In genomic region chr3:55185380-55185779, GRCh38 we compare ENCODE assay signal across 24 cellular contexts.
A peak's percentile ranks its signal among the peaks of the same experiment; 100 is the strongest.
DNase-seq lines count a peak whose midpoint lies in the region; ATAC-seq and TF ChIP-seq lines count a peak whose summit lies in the region.
"Had no signal": no experiment of that assay in that cellular context is flagged by ENCODE, and none has a peak within 500 bp of the region (broad histone marks: within the 10 kb centered on the region; RNA-seq: fewer than 3 reads in every experiment).

No MANE protein-coding gene starts in this region.

- peak; percentile 70 for DNase-seq in AG10803 (ENCODE audit: low read depth)
- peak; percentile 85 for DNase-seq in HFFc6
- peak; percentile 91 for DNase-seq in amniotic epithelial cell (ENCODE audit: low read depth)
- peak; percentile 61 to 75 for DNase-seq in foreskin fibroblast
- no peak for DNase-seq in H9
- no peak for DNase-seq in T1000 (lab: John Stamatoyannopoulos, UW)
- DNase-seq in right atrium auricular region (ENCODE audit: low spot score) = no peak
- DNase-seq: activated CD4-positive, alpha-beta memory T cell treated with anti-CD3 and anti-CD28 coated beads, Interleukin-2, amount 10 ng/mL, durations not matched to agents 7 days and 5 days; colonic mucosa; effector memory CD8-positive, alpha-beta T cell; heart right ventricle; midbrain; MM.1S; natural killer cell; NCI-H1417 treated with DMSO at 0.1 percent for 48 hours; spleen; stimulated activated CD4-positive, alpha-beta T cell treated with anti-CD3 and anti-CD28 coated beads, Interleukin-2, amount 100 ng/mL, for 48 hours; SW 1271; uterus had no signal

- H3K79me2 ChIP-seq in H9 (ENCODE audit: insufficient read depth, low read length) = no peaks in the 10 kb centered on the region

- H3K27ac Mint-ChIP-seq in HFFc6 (peak overlapping the region; percentile 83), H9 (no peak overlapping the region)
- H3K27ac Mint-ChIP-seq: activated CD4-positive, alpha-beta memory T cell treated with anti-CD3 and anti-CD28 coated beads, Interleukin-2, amount 10 ng/mL, durations not matched to agents 7 days and 5 days; B cell; effector memory CD8-positive, alpha-beta T cell; natural killer cell; stimulated activated memory B cell treated with anti-CD40 and anti-IgM and Interleukin-4, amounts not matched to agents 10 μg/mL and 1 μg/mL and 100 μg/mL, for 72 hours had no signal

- H3K4me1 ChIP-seq in H9 (ENCODE audit: insufficient read depth, low read length) (no peaks in the 10 kb centered on the region), right atrium auricular region (no peaks in the 10 kb centered on the region)
- H3K4me1 ChIP-seq: breast epithelium, colonic mucosa, heart right ventricle, spleen, uterus had no signal

- H3K9me3 Mint-ChIP-seq in HFFc6 = no peaks in the 10 kb centered on the region
- H3K9me3 Mint-ChIP-seq in H9 = peaks cover 0 to 4% of the 10 kb centered on the region in 2 experiments; a peak in 1 of 5 replicates
- H3K9me3 Mint-ChIP-seq: activated CD4-positive, alpha-beta memory T cell treated with anti-CD3 and anti-CD28 coated beads, Interleukin-2, amount 10 ng/mL, durations not matched to agents 7 days and 5 days; stimulated activated memory B cell treated with anti-CD40 and anti-IgM and Interleukin-4, amounts not matched to agents 10 μg/mL and 1 μg/mL and 100 μg/mL, for 72 hours had no signal

- no peak for ATAC-seq in GM21529 (IDR thresholded peaks at IDR 0.05; ENCODE audit: unreplicated experiment)
- ATAC-seq: effector memory CD8-positive, alpha-beta T cell; heart right ventricle; natural killer cell; stimulated activated memory B cell treated with anti-CD40 and anti-IgM and Interleukin-4, amounts not matched to agents 10 μg/mL and 1 μg/mL and 100 μg/mL, for 72 hours had no signal

- no peaks in the 10 kb centered on the region for H3K79me1 ChIP-seq in H9 (ENCODE audit: insufficient read depth, low read depth, low read length, poor library complexity, severe bottlenecking)

- H3K14ac ChIP-seq in H9 (ENCODE audit: insufficient read depth, low read length) = no peak overlapping the region

- WGBS in H9 (ENCODE audit: extremely low coverage, insufficient read length, low lambda C conversion rate) = no CpG with 5 or more reads among the region's 3 CpGs

- H3T11ph ChIP-seq in H9 (ENCODE audit: low read length) = no peak overlapping the region

- H3K4me3 Mint-ChIP-seq in HFFc6 = peak overlapping the region; percentile 6; the same call in 1 of the 2 replicates
- no peak overlapping the region for H3K4me3 Mint-ChIP-seq in H9
- H3K4me3 Mint-ChIP-seq: activated CD4-positive, alpha-beta memory T cell treated with anti-CD3 and anti-CD28 coated beads, Interleukin-2, amount 10 ng/mL, durations not matched to agents 7 days and 5 days; B cell; effector memory CD8-positive, alpha-beta T cell; natural killer cell; stimulated activated memory B cell treated with anti-CD40 and anti-IgM and Interleukin-4, amounts not matched to agents 10 μg/mL and 1 μg/mL and 100 μg/mL, for 72 hours had no signal

- no peak overlapping the region for H3K4me2 ChIP-seq in H9 (ENCODE audit: insufficient read depth, insufficient read length, low read length)

- no peak overlapping the region for H2AFZ ChIP-seq in H9 (ENCODE audit: low read length)

- H2BK5ac ChIP-seq in H9 (ENCODE audit: insufficient read length, low read length) = no peak overlapping the region

- H3K4me1 Mint-ChIP-seq in HFFc6 (ENCODE audit: low read depth) (peaks cover 75% of the 10 kb centered on the region), H9 (peaks cover 8 to 11% of the 10 kb centered on the region in 2 experiments)
- H3K4me1 Mint-ChIP-seq: activated CD4-positive, alpha-beta memory T cell treated with anti-CD3 and anti-CD28 coated beads, Interleukin-2, amount 10 ng/mL, durations not matched to agents 7 days and 5 days; B cell; natural killer cell; stimulated activated memory B cell treated with anti-CD40 and anti-IgM and Interleukin-4, amounts not matched to agents 10 μg/mL and 1 μg/mL and 100 μg/mL, for 72 hours had no signal

- no peak for TF ChIP-seq CTCF in AG10803 (conservative IDR thresholded peaks at IDR 0.05; ENCODE audit: low read length)
- TF ChIP-seq CTCF in HFFc6 (IDR thresholded peaks at IDR 0.05) = no peak
- TF ChIP-seq CTCF in foreskin fibroblast (IDR thresholded peaks at IDR 0.05; ENCODE audit: low read depth, low read length) = no peak
- no peak for TF ChIP-seq CTCF in H9 (conservative IDR thresholded peaks at IDR 0.05)
- no peak for TF ChIP-seq CTCF in right atrium auricular region (IDR thresholded peaks at IDR 0.05)

- no peak overlapping the region for H3K56ac ChIP-seq in H9 (ENCODE audit: insufficient read length, low read depth, low read length)

- H3K23me2 ChIP-seq in H9 (ENCODE audit: insufficient read length, low read depth, low read length, poor library complexity, severe bottlenecking) = no peaks in the 10 kb centered on the region

- H3K4me3 ChIP-seq in AG10803 (ENCODE audit: low read length) = no peak overlapping the region
- no peak overlapping the region for H3K4me3 ChIP-seq in foreskin fibroblast (ENCODE audit: low read depth in 1 of 2, low read length in 2 of 2)
- no peak overlapping the region for H3K4me3 ChIP-seq in right atrium auricular region
- H3K4me3 ChIP-seq: breast epithelium, colonic mucosa, HAP-1, heart right ventricle, spleen, uterus had no signal

- no peaks in the 10 kb centered on the region for H4K20me1 ChIP-seq in H9 (ENCODE audit: control insufficient read depth, insufficient read depth, insufficient read length)

- H2BK20ac ChIP-seq in H9 (ENCODE audit: low read depth, low read length, poor library complexity, severe bottlenecking) = no peak overlapping the region

- H3K36me3 ChIP-seq in right atrium auricular region = no peaks in the 10 kb centered on the region
- H3K36me3 ChIP-seq: breast epithelium, colonic mucosa, HAP-1, heart right ventricle, spleen, uterus had no signal

- H3K18ac ChIP-seq in H9 (ENCODE audit: insufficient read length, low read depth, low read length) = no peak overlapping the region

- H3K36me3 Mint-ChIP-seq in HFFc6 (ENCODE audit: low read depth) (no peaks in the 10 kb centered on the region), H9 (ENCODE audit: insufficient read depth in 1 of 3, low read depth in 3 of 3) (no peaks in the 10 kb centered on the region; a peak in 1 of 7 replicates)
- H3K36me3 Mint-ChIP-seq: natural killer cell; stimulated activated memory B cell treated with anti-CD40 and anti-IgM and Interleukin-4, amounts not matched to agents 10 μg/mL and 1 μg/mL and 100 μg/mL, for 72 hours had no signal

- no peak overlapping the region for H4K5ac ChIP-seq in H9 (ENCODE audit: insufficient read length, low read depth, low read length)

- no peak overlapping the region for H3K23ac ChIP-seq in H9 (ENCODE audit: insufficient read length, low read depth, low read length)

- H3K9me3 ChIP-seq in H9 (ENCODE audit: control insufficient read depth, low read depth, low read length) (no peaks in the 10 kb centered on the region), right atrium auricular region (peaks cover 0 to 5% of the 10 kb centered on the region in 2 donors)
- H3K9me3 ChIP-seq: breast epithelium, colonic mucosa, HAP-1, heart right ventricle, uterus had no signal

- H4K91ac ChIP-seq in H9 (ENCODE audit: insufficient read length, low read depth, low read length) = no peak overlapping the region

- H3K27ac ChIP-seq in H9 (ENCODE audit: insufficient read length, low read depth, low read length) = no peak overlapping the region
- no peak overlapping the region for H3K27ac ChIP-seq in right atrium auricular region
- H3K27ac ChIP-seq: breast epithelium, colonic mucosa, heart right ventricle, spleen, uterus had no signal

- no peak overlapping the region for H2BK15ac ChIP-seq in H9 (ENCODE audit: low read depth, low read length)

- H4K8ac ChIP-seq in H9 (replicated peaks; ENCODE audit: insufficient read length, low read depth, low read length) = no peak overlapping the region

- H3K27me3 ChIP-seq in H9 (ENCODE audit: insufficient read depth, low read length) = no peaks in the 10 kb centered on the region
- H3K27me3 ChIP-seq in right atrium auricular region = no peaks in the 10 kb centered on the region
- H3K27me3 ChIP-seq: breast epithelium, colonic mucosa, spleen, uterus had no signal

- H2BK120ac ChIP-seq in H9 (ENCODE audit: low read depth, low read length, poor library complexity, severe bottlenecking) = no peak overlapping the region

- H2AK5ac ChIP-seq in H9 (ENCODE audit: insufficient read length, low read length) = no peak overlapping the region

- no peak overlapping the region for H3K9ac ChIP-seq in H9 (ENCODE audit: extremely low read depth, insufficient read length, low read length)

- no peak overlapping the region for H2BK12ac ChIP-seq in H9 (ENCODE audit: insufficient read length, low read depth, low read length)

- H3K27me3 Mint-ChIP-seq in HFFc6 (ENCODE audit: insufficient read depth) = no peaks in the 10 kb centered on the region; the same call in 1 of the 2 replicates
- no peaks in the 10 kb centered on the region for H3K27me3 Mint-ChIP-seq in H9 (ENCODE audit: low read depth)
- H3K27me3 Mint-ChIP-seq: activated CD4-positive, alpha-beta memory T cell treated with anti-CD3 and anti-CD28 coated beads, Interleukin-2, amount 10 ng/mL, durations not matched to agents 7 days and 5 days; effector memory CD8-positive, alpha-beta T cell; stimulated activated memory B cell treated with anti-CD40 and anti-IgM and Interleukin-4, amounts not matched to agents 10 μg/mL and 1 μg/mL and 100 μg/mL, for 72 hours had no signal

- no peak overlapping the region for H3K4ac ChIP-seq in H9 (ENCODE audit: low read depth, low read length)

Comparison
In these comparisons a context has a peak if more than half of its experiments do, and no peak if none do; other contexts are left out.
1. DNase-seq: peak in AG10803 (single experiment), HFFc6 (single experiment), amniotic epithelial cell (single experiment) and foreskin fibroblast (2 of 2); none in H9 (single experiment), T1000 (single experiment) and right atrium auricular region (single experiment).